ENCODE assay signal across 17 cellular contexts in the genomic region with DNA sequence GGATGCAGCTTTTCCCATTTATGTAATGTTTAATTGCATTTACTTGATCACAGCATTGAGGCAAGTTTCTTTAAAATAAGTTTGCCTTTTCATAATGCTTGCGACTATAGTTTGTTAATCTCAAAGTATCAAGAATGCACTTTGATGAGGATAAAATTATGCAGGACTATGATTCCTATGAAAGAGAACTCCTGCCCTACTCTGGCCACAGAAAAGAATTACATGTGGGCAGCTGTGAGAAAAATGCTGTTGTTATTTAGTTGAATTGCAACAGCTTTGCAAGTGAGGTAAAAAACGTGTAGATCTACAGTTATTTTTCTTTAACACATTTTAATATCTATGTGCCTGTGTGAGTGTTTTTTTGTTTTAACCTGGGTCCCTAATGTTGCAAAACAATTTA. TPM values are rescaled to one million over a fixed set of nuclear protein-coding genes. Genes with fewer than 3 reads are reported as not detected.
A peak's percentile ranks its signal among the peaks of the same experiment; 100 is the strongest.
DNase-seq lines count a peak whose midpoint lies in the region; ATAC-seq and TF ChIP-seq lines count a peak whose summit lies in the region.
"Had no signal": no experiment of that assay in that cellular context is flagged by ENCODE, and none has a peak within 500 bp of the region (broad histone marks: within the 10 kb centered on the region; RNA-seq: fewer than 3 reads in every experiment).

No MANE protein-coding gene starts in this region.

- intact Hi-C loops in PC-3 (cut with micrococcal nuclease): no loop called here

- H3K4me1 ChIP-seq in DND-41 (ENCODE audit: insufficient read depth, low read length) (no peaks in the 10 kb centered on the region), PC-3 (ENCODE audit: insufficient read depth, low read length) (no peaks in the 10 kb centered on the region), osteoblast (ENCODE audit: insufficient read depth, low read length) (peaks cover 15% of the 10 kb centered on the region)
- H3K4me1 ChIP-seq: esophagus muscularis mucosa, sigmoid colon had no signal

- H3K9me2 ChIP-seq in PC-3 (replicated peaks; ENCODE audit: low read length): no peaks in the 10 kb centered on the region

- peaks cover 30% of the 10 kb centered on the region for H3K36me3 ChIP-seq in DND-41 (ENCODE audit: insufficient read depth, low read length)
- H3K36me3 ChIP-seq in PC-3 (ENCODE audit: low read depth, low read length): no peaks in the 10 kb centered on the region; the same call in none of the 2 replicates
- H3K36me3 ChIP-seq in osteoblast (ENCODE audit: insufficient read depth, low read length): peaks cover 13% of the 10 kb centered on the region

- no TSS peak for BruUV-seq in PC-3 (replicated peaks; lab: Mats Ljungman, UMichigan)

- no peaks in the 10 kb centered on the region for H3F3A ChIP-seq in PC-3 (ENCODE audit: low read length, unreplicated experiment)

- no peak overlapping the region for H3K4me2 ChIP-seq in DND-41 (ENCODE audit: insufficient read depth, low read length)
- no peak overlapping the region for H3K4me2 ChIP-seq in PC-3 (ENCODE audit: low read length)
- no peak overlapping the region for H3K4me2 ChIP-seq in osteoblast (ENCODE audit: insufficient read depth, low read length)
- H3K4me2 ChIP-seq: BLaER1 treated with 17β-estradiol and CSF1 and Interleukin-3, amounts not matched to agents 10 nM and 100 nM had no signal

- peak; percentile 62 for TF ChIP-seq CTCF in DND-41 (IDR thresholded peaks at IDR 0.05; ENCODE audit: borderline replicate concordance, extremely low read depth, low read length, poor library complexity, severe bottlenecking)
- peak; percentile 17; the same call in 1 of the 2 replicates for TF ChIP-seq CTCF in PC-3 (conservative IDR thresholded peaks at IDR 0.05; ENCODE audit: low read depth, low read length)
- TF ChIP-seq CTCF in choroid plexus epithelial cell (conservative IDR thresholded peaks at IDR 0.05; ENCODE audit: low read depth, low read length): peak; percentile 34
- TF ChIP-seq CTCF in osteoblast (IDR thresholded peaks at IDR 0.05; ENCODE audit: extremely low read depth, low read depth, low read length): peak; percentile 41

- H3K79me2 ChIP-seq in DND-41 (ENCODE audit: insufficient read depth, low read length) (no peaks in the 10 kb centered on the region), PC-3 (ENCODE audit: low read length) (no peaks in the 10 kb centered on the region), osteoblast (ENCODE audit: insufficient read depth, low read length) (no peaks in the 10 kb centered on the region)

- H3K27me3 ChIP-seq in DND-41 (ENCODE audit: insufficient read depth, low read length, poor library complexity) (no peaks in the 10 kb centered on the region), PC-3 (ENCODE audit: low read length) (no peaks in the 10 kb centered on the region), osteoblast (ENCODE audit: insufficient read depth, low read length) (no peaks in the 10 kb centered on the region)
- H3K27me3 ChIP-seq: BLaER1 treated with 17β-estradiol and CSF1 and Interleukin-3, amounts not matched to agents 10 nM and 100 nM; esophagus muscularis mucosa; sigmoid colon had no signal

- no peak overlapping the region for H2AFZ ChIP-seq in DND-41 (ENCODE audit: low read depth, low read length)
- no peak overlapping the region for H2AFZ ChIP-seq in PC-3 (ENCODE audit: low read length)
- H2AFZ ChIP-seq in osteoblast (ENCODE audit: low read length): no peak overlapping the region

- DNase-seq in DND-41 (no peak), PC-3 (no peak), choroid plexus epithelial cell (ENCODE audit: low read depth) (peak; percentile 42), osteoblast (ENCODE audit: insufficient read length, low spot score, missing footprints) (no peak)
- DNase-seq: activated effector memory CD4-positive, alpha-beta T cell treated with anti-CD3 and anti-CD28 coated beads, Interleukin-2, amount 50 U/mL, for 16 hours; left cardiac atrium; NCI-H1417 treated with DMSO at 0.1 percent for 48 hours; NCI-H226; NK-92 treated with Interleukin-12 subunit alpha and Interleukin-12 subunit beta, amount 100 ng/mL, for 24 hours; nucleus accumbens; sigmoid colon; T-helper 9 cell had no signal

- CTCF ChIA-PET in PC-3 (lab: Charles Lee): no interaction called here

- peak; percentile 53; the same call in 1 of the 3 replicates for ATAC-seq in DND-41 (ENCODE audit: insufficient read depth, low read depth)
- ATAC-seq in PC-3: no peak
- ATAC-seq in HG03095 (IDR thresholded peaks at IDR 0.05; ENCODE audit: unreplicated experiment): no peak
- no peak for ATAC-seq in GM18511 (IDR thresholded peaks at IDR 0.05; ENCODE audit: unreplicated experiment)
- ATAC-seq in GM18873 (IDR thresholded peaks at IDR 0.05; ENCODE audit: low FRiP score, unreplicated experiment): no peak
- ATAC-seq: left cardiac atrium had no signal

- POLR2A ChIA-PET in PC-3 (lab: Charles Lee; ENCODE audit: unreplicated experiment): no interaction called here

- H3K27ac ChIP-seq in DND-41 (ENCODE audit: low read length) (no peak overlapping the region), PC-3 (ENCODE audit: low read length) (no peak overlapping the region), osteoblast (ENCODE audit: low read depth, low read length) (no peak overlapping the region)
- H3K27ac ChIP-seq: BLaER1 treated with 17β-estradiol and CSF1 and Interleukin-3, amounts not matched to agents 10 nM and 100 nM; esophagus muscularis mucosa; sigmoid colon had no signal

- H3K9ac ChIP-seq in DND-41 (ENCODE audit: low read depth, low read length): no peak overlapping the region
- no peak overlapping the region for H3K9ac ChIP-seq in PC-3 (ENCODE audit: low read length)
- H3K9ac ChIP-seq: BLaER1 treated with 17β-estradiol and CSF1 and Interleukin-3, amounts not matched to agents 10 nM and 100 nM had no signal

- H3K9me3 ChIP-seq in DND-41 (ENCODE audit: insufficient read depth, low read length, severe bottlenecking) (no peaks in the 10 kb centered on the region), PC-3 (ENCODE audit: low read length) (no peaks in the 10 kb centered on the region), osteoblast (ENCODE audit: low read depth, low read length) (no peaks in the 10 kb centered on the region)
- H3K9me3 ChIP-seq: BLaER1 treated with 17β-estradiol and CSF1 and Interleukin-3, amounts not matched to agents 10 nM and 100 nM; esophagus muscularis mucosa; sigmoid colon had no signal

- H4K20me1 ChIP-seq in DND-41 (ENCODE audit: insufficient read depth, low read length) (no peaks in the 10 kb centered on the region), PC-3 (ENCODE audit: low read length) (no peaks in the 10 kb centered on the region), osteoblast (ENCODE audit: insufficient read depth, low read length) (no peaks in the 10 kb centered on the region)

- H3K4me3 ChIP-seq in DND-41 (ENCODE audit: low read depth in 1 of 2, low read length in 2 of 2) (no peak overlapping the region), PC-3 (ENCODE audit: low read length) (no peak overlapping the region), choroid plexus epithelial cell (ENCODE audit: low read depth, low read length) (no peak overlapping the region), osteoblast (ENCODE audit: insufficient read depth, low read length) (no peak overlapping the region)
- H3K4me3 ChIP-seq: BLaER1 treated with 17β-estradiol and CSF1 and Interleukin-3, amounts not matched to agents 10 nM and 100 nM; esophagus muscularis mucosa; sigmoid colon had no signal

RNA-seq across cellular contexts. Expression of a gene that starts 12.5 kb away (rescaled TPM):
- total RNA-seq in PC-3 (2014; rRNA removed) (47.2 and 49.1 TPM in 2 replicates), osteoblast (256 and 312 TPM in 2 replicates)

RNA-seq across cellular contexts. Expression of a gene that starts 17.5 kb away (rescaled TPM):
- 478 and 695 TPM in 2 replicates for total RNA-seq in PC-3 (2014; rRNA removed)
- 448 and 555 TPM in 2 replicates for total RNA-seq in osteoblast
